ENCODE assay signal across 27 cellular contexts in the genomic region with DNA sequence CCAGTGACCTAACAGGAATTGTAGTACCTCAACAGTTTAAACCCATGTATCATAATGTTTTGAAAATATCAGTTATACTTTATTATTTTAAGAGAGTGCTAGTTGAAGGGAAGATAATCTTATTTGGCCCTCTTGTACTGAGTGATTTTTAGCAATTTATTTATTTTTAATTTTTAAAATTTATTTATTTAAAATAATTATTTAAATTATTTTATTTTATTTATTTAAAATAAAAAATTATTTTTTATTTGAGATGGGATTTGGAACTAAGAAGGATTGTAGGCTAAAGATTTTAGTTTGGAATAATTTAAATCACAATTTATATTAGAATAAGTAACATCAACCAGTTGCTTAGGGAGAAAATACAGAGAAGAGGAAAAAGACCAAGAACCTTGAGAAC.
"Had no signal": no experiment of that assay in that cellular context is flagged by ENCODE, and none has a peak within 500 bp of the region (broad histone marks: within the 10 kb centered on the region; RNA-seq: fewer than 3 reads in every experiment).

No MANE protein-coding gene starts in this region.

- H3K4me1 Mint-ChIP-seq: nephron, neural crest cell had no signal

- FAIRE-seq: keratinocyte, urothelium cell line had no signal

- H3K27me3 ChIP-seq: left lung, right atrium auricular region, right lobe of liver, suprapubic skin, tibial artery, upper lobe of right lung had no signal

- H3K4me3 Mint-ChIP-seq: naive thymus-derived CD8-positive, alpha-beta T cell; nephron; neural crest cell; stimulated activated effector memory CD8-positive, alpha-beta T cell treated with anti-CD3 and anti-CD28 coated beads, Interleukin-12 subunit alpha, Interleukin-12 subunit beta, amount 100 ng/mL, for 72 hours; stimulated activated naive CD8-positive, alpha-beta T cell treated with anti-CD3 and anti-CD28 coated beads, Interleukin-15, Interleukin-2, amounts not matched to agents 100 ng/mL and 50 ng/mL, for 24 hours had no signal

- H3K27me3 Mint-ChIP-seq: naive thymus-derived CD8-positive, alpha-beta T cell; stimulated activated naive CD8-positive, alpha-beta T cell treated with anti-CD3 and anti-CD28 coated beads, Interleukin-15, Interleukin-2, amounts not matched to agents 100 ng/mL and 50 ng/mL, for 24 hours had no signal

- H3K27ac ChIP-seq: left lung, lower lobe of right lung, parathyroid adenoma, psoas muscle, right atrium auricular region, right lobe of liver, suprapubic skin, thoracic aorta, tibial artery, upper lobe of right lung had no signal

- H3K4me3 ChIP-seq: left lung, lower lobe of right lung, psoas muscle, right atrium auricular region, right lobe of liver, suprapubic skin, thoracic aorta, tibial artery, upper lobe of right lung had no signal

- H3K4me1 ChIP-seq: left lung, lower lobe of right lung, parathyroid adenoma, psoas muscle, right atrium auricular region, right lobe of liver, suprapubic skin, tibial artery, upper lobe of right lung had no signal

- DNase-seq: hippocampal formation; left colon; left lung; lower lobe of right lung; mammary epithelial cell; mesenchymal stem cell; naive thymus-derived CD8-positive, alpha-beta T cell; nucleus accumbens; psoas muscle; right lobe of liver; stimulated activated CD4-positive, alpha-beta T cell treated with anti-CD3 and anti-CD28 coated beads, Interleukin-12 subunit alpha, Interleukin-12 subunit beta, amount 100 ng/mL, for 4 hours; stimulated activated CD4-positive, alpha-beta T cell treated with anti-CD3 and anti-CD28 coated beads, Interleukin-15, amount 100 ng/mL, for 24 hours; stimulated activated CD4-positive, alpha-beta T cell treated with anti-CD3 and anti-CD28 coated beads, Interleukin-4, amount 100 ng/mL, for 24 hours; stimulated activated naive CD4-positive, alpha-beta T cell; tibial artery; trophoblast cell; upper lobe of right lung had no signal

- H3K27ac Mint-ChIP-seq: nephron; stimulated activated effector memory CD8-positive, alpha-beta T cell treated with anti-CD3 and anti-CD28 coated beads, Interleukin-12 subunit alpha, Interleukin-12 subunit beta, amount 100 ng/mL, for 72 hours; stimulated activated naive CD8-positive, alpha-beta T cell treated with anti-CD3 and anti-CD28 coated beads, Interleukin-15, Interleukin-2, amounts not matched to agents 100 ng/mL and 50 ng/mL, for 24 hours had no signal

- ATAC-seq: left colon; left lung; lower lobe of right lung; naive thymus-derived CD8-positive, alpha-beta T cell; psoas muscle; right lobe of liver; stimulated activated effector memory CD8-positive, alpha-beta T cell treated with anti-CD3 and anti-CD28 coated beads, Interleukin-12 subunit alpha, Interleukin-12 subunit beta, amount 100 ng/mL, for 72 hours; upper lobe of right lung had no signal

- H3K9me3 ChIP-seq: left lung, lower lobe of right lung, psoas muscle, right atrium auricular region, right lobe of liver, suprapubic skin, thoracic aorta, tibial artery, upper lobe of right lung had no signal

- H3K9me3 Mint-ChIP-seq: stimulated activated effector memory CD8-positive, alpha-beta T cell treated with anti-CD3 and anti-CD28 coated beads, Interleukin-12 subunit alpha, Interleukin-12 subunit beta, amount 100 ng/mL, for 72 hours; stimulated activated naive CD8-positive, alpha-beta T cell treated with anti-CD3 and anti-CD28 coated beads, Interleukin-15, Interleukin-2, amounts not matched to agents 100 ng/mL and 50 ng/mL, for 24 hours had no signal
